In genomic region chr22:44291265-44292006, GRCh38 we compare ENCODE assay signal across 20 cellular contexts. TPM values are rescaled to one million over a fixed set of nuclear protein-coding genes. Genes with fewer than 3 reads are reported as not detected.
DNase-seq lines count a peak whose midpoint lies in the region; ATAC-seq and TF ChIP-seq lines count a peak whose summit lies in the region.
"Had no signal": no experiment of that assay in that cellular context is flagged by ENCODE, and none has a peak within 500 bp of the region (broad histone marks: within the 10 kb centered on the region; RNA-seq: fewer than 3 reads in every experiment).

No MANE protein-coding gene starts in this region.

- CTCF ChIA-PET in OCI-LY7 (lab: Charles Lee; ENCODE audit: unreplicated experiment): no interaction called here

- ATAC-seq in HG02798 (IDR thresholded peaks at IDR 0.05; ENCODE audit: poor library complexity, unreplicated experiment): no peak
- ATAC-seq: activated T-cell treated with anti-CD3 and anti-CD28 coated beads, Interleukin-2, amount 50 U/mL, for 72 hours; left colon had no signal

- H3K27ac ChIP-seq in OCI-LY7 (ENCODE audit: low read depth, low read length, poor library complexity, severe bottlenecking): no peak overlapping the region

- H3K4me2 ChIP-seq in OCI-LY7 (ENCODE audit: low read length): no peak overlapping the region

- H2AFZ ChIP-seq in OCI-LY7 (ENCODE audit: low read length): no peak overlapping the region

- TF ChIP-seq CTCF in fibroblast of villous mesenchyme (IDR thresholded peaks at IDR 0.05; ENCODE audit: insufficient read depth, low read depth, low read length) (no peak), OCI-LY7 (conservative IDR thresholded peaks at IDR 0.05; ENCODE audit: low read length) (no peak)

- H3K36me3 ChIP-seq in OCI-LY7 (ENCODE audit: insufficient read depth, low read length) (no peaks in the 10 kb centered on the region), MG63 (peaks cover 25% of the 10 kb centered on the region)

- H3K79me2 ChIP-seq in OCI-LY7 (ENCODE audit: insufficient read depth, low read depth, low read length): no peaks in the 10 kb centered on the region

- BruUV-seq in OCI-LY7 (replicated peaks; lab: Mats Ljungman, UMichigan): no TSS peak

- DNase-seq in A172 (ENCODE audit: low spot score) (peak; percentile 23), GDM1 (lab: John Stamatoyannopoulos, UW) (peak; percentile 12), RKO (ENCODE audit: low spot score) (peak; percentile 15), fibroblast of villous mesenchyme (ENCODE audit: low read depth) (peak; percentile 12), G401 (ENCODE audit: low spot score) (no peak), OCI-LY7 (ENCODE audit: low spot score) (no peak), MG63 (no peak)
- DNase-seq: ACHN; activated CD4-positive, alpha-beta T cell treated with anti-CD3 and anti-CD28 coated beads for 1 hour; activated naive CD4-positive, alpha-beta T cell treated with anti-CD3 and anti-CD28 coated beads, Interleukin-2, amount 10 ng/mL, durations not matched to agents 7 days and 5 days; activated T-cell treated with anti-CD3 and anti-CD28 coated beads, Interleukin-2, amount 50 U/mL, for 72 hours; head of caudate nucleus; left colon; NCI-H146; NCI-H2171 treated with DMSO at 0.1 percent for 48 hours; NCI-H526; OCI-M1; Right ventricle myocardium superior had no signal

- H4K20me1 ChIP-seq in OCI-LY7 (ENCODE audit: insufficient read depth, low read length): no peaks in the 10 kb centered on the region

- in situ Hi-C loops in G401 (cut with HindIII; ENCODE audit: low sequenced_read_pairs): no loop called here

- no peaks in the 10 kb centered on the region for H3K27me3 ChIP-seq in MG63

- no peaks in the 10 kb centered on the region for H3K9me3 ChIP-seq in OCI-LY7 (ENCODE audit: low read length)
- H3K9me3 ChIP-seq in MG63: 0 out of 2 replicates have a peak, but pooled peaks cover 3% of the 10 kb centered on the region

- intact Hi-C loops in OCI-LY7 (cut with micrococcal nuclease; ENCODE audit: unreplicated experiment): no loop called here

- H3K9me2 ChIP-seq in OCI-LY7 (ENCODE audit: insufficient read depth, low read length): no peaks in the 10 kb centered on the region

- H3K4me3 ChIP-seq in fibroblast of villous mesenchyme (ENCODE audit: low read depth, low read length) (no peak overlapping the region), OCI-LY7 (ENCODE audit: low read depth, low read length, poor library complexity, severe bottlenecking) (no peak overlapping the region), MG63 (no peak overlapping the region)

- H3K4me1 ChIP-seq in OCI-LY7 (ENCODE audit: insufficient read depth, low read length, poor library complexity, severe bottlenecking): no peaks in the 10 kb centered on the region

- POLR2A ChIA-PET in OCI-LY7 (lab: Charles Lee): no interaction called here

RNA-seq across cellular contexts. Expression of gene SHISAL1, which starts 21.3 kb away (rescaled TPM):
- 2.6 and 3.1 TPM in 2 replicates for total RNA-seq in A172 (2014; rRNA removed; shearing (Covaris generic))
- 3.0 and 4.5 TPM in 2 replicates for total RNA-seq in fibroblast of villous mesenchyme
- under 0.01 and 0.10 TPM in 2 replicates for total RNA-seq in G401 (2014; rRNA removed; shearing (Covaris generic))
- not detected in 2 replicates for total RNA-seq in OCI-LY7 (2014; rRNA removed; shearing (Covaris generic))
- total RNA-seq in OCI-LY7 (2022): not detected in 2 replicates
- total RNA-seq in MG63 (2014; rRNA removed; shearing (Covaris generic); ENCODE audit: low replicate concordance): 37.9 and 49.6 TPM in 2 replicates
- total RNA-seq: activated T-cell treated with anti-CD3 and anti-CD28 coated beads, Interleukin-2, amount 50 U/mL, for 72 hours; natural killer cell treated with Interleukin-12 subunit alpha and Interleukin-12 subunit beta and Interleukin-15 and Interleukin-18, amount 100 ng/mL, for 72 hours had no signal

Comparison
In these comparisons a context has a peak if more than half of its experiments do, and no peak if none do; other contexts are left out.
1. DNase-seq: peak in A172 (single experiment), GDM1 (single experiment), RKO (single experiment) and fibroblast of villous mesenchyme (single experiment); none in G401 (single experiment), OCI-LY7 (single experiment) and MG63 (single experiment).